12 cellular contexts compared by ENCODE assay signal in genomic region chr10:613217-613616, GRCh38.
DNase-seq lines count a peak whose midpoint lies in the region; ATAC-seq and TF ChIP-seq lines count a peak whose summit lies in the region.
"Had no signal": no experiment of that assay in that cellular context is flagged by ENCODE, and none has a peak within 500 bp of the region (broad histone marks: within the 10 kb centered on the region; RNA-seq: fewer than 3 reads in every experiment).

No MANE protein-coding gene starts in this region.

- H3K4me3 Mint-ChIP-seq in HFFc6, result no peak overlapping the region
- H3K4me3 Mint-ChIP-seq: activated naive CD8-positive, alpha-beta T cell treated with anti-CD3 and anti-CD28 coated beads for 36 hours; neural progenitor cell had no signal

- DNase-seq in NCI-H146 treated with DMSO at 0.1 percent for 48 hours (lab: John Stamatoyannopoulos, UW; ENCODE audit: unreplicated experiment), result peak; percentile 77
- peak in 1 of 61 donors; percentile 30 for DNase-seq in caudate nucleus (lab: John Stamatoyannopoulos, UW)
- DNase-seq in lower lobe of right lung, result peak; percentile 73
- peak; percentile 83 for DNase-seq in ureter (ENCODE audit: low spot score)
- DNase-seq in HFFc6, result no peak
- DNase-seq in activated effector memory CD4-positive, alpha-beta T cell treated with anti-CD3 and anti-CD28 coated beads, Interleukin-2, amount 50 U/mL, for 16 hours, result no peak
- no peak for DNase-seq in MV-4-11 (lab: John Stamatoyannopoulos, UW)
- DNase-seq: activated CD4-positive, alpha-beta T cell treated with anti-CD3 and anti-CD28 coated beads, Interleukin-2, amount 50 U/mL, for 48 hours; activated naive CD8-positive, alpha-beta T cell treated with anti-CD3 and anti-CD28 coated beads for 36 hours; effector CD8-positive, alpha-beta T cell; stimulated activated CD4-positive, alpha-beta T cell treated with anti-CD3 and anti-CD28 coated beads, Interleukin-2, amount 100 ng/mL, for 24 hours had no signal

- H3K4me3 ChIP-seq in lower lobe of right lung, result no peak overlapping the region
- H3K4me3 ChIP-seq: neural progenitor cell had no signal

- H3K36me3 ChIP-seq in lower lobe of right lung, result no peaks in the 10 kb centered on the region
- H3K36me3 ChIP-seq: neural progenitor cell had no signal

- no peaks in the 10 kb centered on the region for H3K27me3 ChIP-seq in lower lobe of right lung (ENCODE audit: low read depth)
- H3K27me3 ChIP-seq: neural progenitor cell had no signal

- peaks cover 81% of the 10 kb centered on the region for H3K4me1 Mint-ChIP-seq in HFFc6 (ENCODE audit: low read depth)

- ATAC-seq in lower lobe of right lung, result peak; percentile 84 to 89

- no peaks in the 10 kb centered on the region; the same call in 1 of the 2 replicates for H3K9me3 Mint-ChIP-seq in HFFc6

- H3K36me3 Mint-ChIP-seq in HFFc6 (ENCODE audit: low read depth), result peaks cover 10% of the 10 kb centered on the region; the same call in 1 of the 2 replicates
- H3K36me3 Mint-ChIP-seq: activated naive CD8-positive, alpha-beta T cell treated with anti-CD3 and anti-CD28 coated beads for 36 hours had no signal

- H3K9me3 ChIP-seq in lower lobe of right lung, result no peaks in the 10 kb centered on the region

- H3K4me1 ChIP-seq in lower lobe of right lung, result peaks cover 14% of the 10 kb centered on the region

- peaks cover 4% of the 10 kb centered on the region for H3K27me3 Mint-ChIP-seq in HFFc6 (ENCODE audit: insufficient read depth)

- H3K27ac Mint-ChIP-seq in HFFc6, result no peak overlapping the region
- H3K27ac Mint-ChIP-seq: activated naive CD8-positive, alpha-beta T cell treated with anti-CD3 and anti-CD28 coated beads for 36 hours had no signal

- intact Hi-C loops in lower lobe of right lung (cut with DNase I), result no loop called here

- TF ChIP-seq CTCF in lower lobe of right lung (IDR thresholded peaks at IDR 0.05) (no peak), HFFc6 (IDR thresholded peaks at IDR 0.05) (no peak)

- H3K27ac ChIP-seq in caudate nucleus (ENCODE audit: low read depth, low read length) (peak overlapping the region; percentile 48), lower lobe of right lung (no peak overlapping the region)
- H3K27ac ChIP-seq: neural progenitor cell had no signal

Comparison
In these comparisons a context has a peak if more than half of its experiments do, and no peak if none do; other contexts are left out.
1. DNase-seq: peak in NCI-H146 treated with DMSO at 0.1 percent for 48 hours (single experiment), lower lobe of right lung (single experiment) and ureter (single experiment); none in HFFc6 (single experiment), activated effector memory CD4-positive, alpha-beta T cell treated with anti-CD3 and anti-CD28 coated beads, Interleukin-2, amount 50 U/mL, for 16 hours (single experiment) and MV-4-11 (single experiment).